In genomic region chr2:20309001-20309400, GRCh38 we compare ENCODE assay signal across 22 cellular contexts.
"Had no signal": no experiment of that assay in that cellular context is flagged by ENCODE, and none has a peak within 500 bp of the region (broad histone marks: within the 10 kb centered on the region; RNA-seq: fewer than 3 reads in every experiment).

No MANE protein-coding gene starts in this region.

- H3K9me3 ChIP-seq: colonic mucosa, esophagus squamous epithelium, left ventricle myocardium inferior, stomach, thoracic aorta, transverse colon had no signal

- H3K27ac Mint-ChIP-seq: nephron progenitor cell had no signal

- H3K36me3 ChIP-seq: colonic mucosa had no signal

- H3K4me3 Mint-ChIP-seq: nephron progenitor cell had no signal

- H3K9me3 Mint-ChIP-seq: nephron progenitor cell had no signal

- DNase-seq: colonic mucosa; dermis blood vessel endothelial cell; esophagus squamous epithelium; foreskin fibroblast; head of caudate nucleus; kidney; left cardiac atrium; left ventricle myocardium inferior; mesenchymal stem cell; midbrain; nephron progenitor cell; stimulated activated CD4-positive, alpha-beta T cell treated with anti-CD3 and anti-CD28 coated beads, Interleukin-2, amount 100 ng/mL, for 24 hours; stimulated activated CD4-positive, alpha-beta T cell treated with anti-CD3 and anti-CD28 coated beads, Interleukin-4, amount 100 ng/mL, for 4 hours; stimulated activated naive CD4-positive, alpha-beta T cell; stomach; substantia nigra; transverse colon had no signal

- ATAC-seq: left cardiac atrium, sciatic nerve had no signal

- H3K4me1 Mint-ChIP-seq: nephron progenitor cell had no signal

- FAIRE-seq: kidney had no signal

- H3K27me3 ChIP-seq: colonic mucosa, esophagus squamous epithelium, hepatocyte, stomach, transverse colon had no signal

- H3K4me3 ChIP-seq: colonic mucosa, esophagus squamous epithelium, hepatocyte, left ventricle myocardium inferior, lung, stomach, thoracic aorta, transverse colon had no signal

- H3K27ac ChIP-seq: colonic mucosa, esophagus squamous epithelium, hepatocyte, left ventricle myocardium inferior, parathyroid adenoma, stomach, thoracic aorta, transverse colon had no signal

- H3K4me1 ChIP-seq: colonic mucosa, esophagus squamous epithelium, left ventricle myocardium inferior, parathyroid adenoma, transverse colon had no signal
